Comparison of ENCODE assay signal across 1 cellular context in genomic region chr17:58691701-58692238, GRCh38.
TF ChIP-seq lines count a peak whose summit lies in the region.

Gene TEX14 (minus strand): TSS chr17:58692045. CDS start chr17:58652001, 40,044 bp downstream.

TF ChIP-seq in GM23338, 12 proteins besides CTCF, POLR2A, EP300 and RAD21 (continued from another document):
- TF ChIP-seq ZNF462 (CRISPR knock-in tag; IDR thresholded peaks at IDR 0.05) (no peak), ZNF331 (CRISPR knock-in tag; IDR thresholded peaks at IDR 0.05; ENCODE audit: low read depth) (no peak), ZNF114 (CRISPR knock-in tag; IDR thresholded peaks at IDR 0.05) (no peak), CREB1 (CRISPR knock-in tag; IDR thresholded peaks at IDR 0.05; ENCODE audit: low read depth) (no peak), ETS1 (IDR thresholded peaks at IDR 0.05) (no peak), EZH2 (IDR thresholded peaks at IDR 0.05; ENCODE audit: low read depth, unreplicated experiment) (no peak)
